Comparison of ENCODE assay signal across 8 cellular contexts in the genomic region with DNA sequence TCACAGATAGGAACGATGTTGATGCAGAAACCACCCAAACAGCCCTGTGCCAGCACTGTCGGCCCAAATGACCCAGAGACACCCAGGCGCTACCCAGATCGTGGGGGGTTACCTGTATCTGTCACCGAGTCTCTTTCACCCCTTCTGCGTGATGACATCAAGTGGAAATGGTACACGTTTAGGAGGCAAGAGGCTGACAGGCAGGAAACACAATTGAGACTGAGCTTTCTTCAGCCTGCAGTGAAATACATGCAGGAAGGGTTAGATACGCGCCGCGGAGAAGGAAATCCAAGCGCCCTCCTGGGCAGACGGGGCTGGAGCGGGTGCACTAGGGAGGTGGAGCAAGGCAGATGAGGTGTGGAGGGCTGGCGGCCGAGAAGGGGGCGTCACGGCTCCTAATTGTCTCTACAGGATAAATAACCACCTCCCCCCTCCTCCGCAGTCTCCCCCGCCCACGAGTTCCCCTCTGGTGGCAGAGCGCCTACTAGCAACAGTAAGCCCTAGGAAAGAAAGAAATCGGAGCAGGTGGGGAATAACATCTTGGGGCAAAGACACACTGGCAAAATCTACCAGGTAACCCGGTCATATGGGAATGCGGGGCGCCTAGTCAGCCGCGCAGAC. TPM values are rescaled to one million over a fixed set of nuclear protein-coding genes. Genes with fewer than 3 reads are reported as not detected.
DNase-seq lines count a peak whose midpoint lies in the region; ATAC-seq and TF ChIP-seq lines count a peak whose summit lies in the region.

Gene RNF152 (minus strand): TSS at position 325 of the 621 bp plus-strand sequence. CDS start 76,544 bp downstream, outside the sequence.

- peaks cover 13% of the 10 kb centered on the region for H3K4me1 Mint-ChIP-seq in CD8-positive, alpha-beta T cell (ENCODE audit: low read depth)
- peaks cover 11% of the 10 kb centered on the region for H3K4me1 Mint-ChIP-seq in activated T-cell treated with anti-CD3 and anti-CD28 coated beads, Interleukin-2, amount 50 U/mL, for 72 hours (ENCODE audit: low read depth)
- H3K4me1 Mint-ChIP-seq in naive thymus-derived CD4-positive, alpha-beta T cell, result peaks cover 9 to 16% (median 13%) of the 10 kb centered on the region in 7 donors

- H3K9me3 Mint-ChIP-seq in CD8-positive, alpha-beta T cell, result no peaks in the 10 kb centered on the region
- no peaks in the 10 kb centered on the region for H3K9me3 Mint-ChIP-seq in activated T-cell treated with anti-CD3 and anti-CD28 coated beads, Interleukin-2, amount 50 U/mL, for 72 hours
- peaks cover 0 to 2% (median 0%) of the 10 kb centered on the region in 11 donors for H3K9me3 Mint-ChIP-seq in naive thymus-derived CD4-positive, alpha-beta T cell

- CTCF ChIA-PET in CD8-positive, alpha-beta T cell (lab: Charles Lee), result no interaction called here
- CTCF ChIA-PET in naive thymus-derived CD4-positive, alpha-beta T cell (lab: Charles Lee), result no interaction called here

- H3K27ac Mint-ChIP-seq in CD8-positive, alpha-beta T cell, result peak within 1 kb of the TSS; percentile 62
- no peak within 1 kb of the TSS for H3K27ac Mint-ChIP-seq in activated T-cell treated with anti-CD3 and anti-CD28 coated beads, Interleukin-2, amount 50 U/mL, for 72 hours
- peak within 1 kb of the TSS in 6 of 9 donors; percentile 21 to 84 (median 64) for H3K27ac Mint-ChIP-seq in naive thymus-derived CD4-positive, alpha-beta T cell

- ATAC-seq in CD8-positive, alpha-beta T cell, result peak; percentile 36
- peak; percentile 8 to 10 for ATAC-seq in activated T-cell treated with anti-CD3 and anti-CD28 coated beads, Interleukin-2, amount 50 U/mL, for 72 hours (replicated peaks in 1 of 2)
- ATAC-seq in naive thymus-derived CD4-positive, alpha-beta T cell, result peak; percentile 31
- ATAC-seq in GM18909 (IDR thresholded peaks at IDR 0.05; ENCODE audit: poor library complexity, unreplicated experiment), result no peak
- no peak for ATAC-seq in GM21528 (IDR thresholded peaks at IDR 0.05; ENCODE audit: low FRiP score, unreplicated experiment)

- H3K27me3 Mint-ChIP-seq in CD8-positive, alpha-beta T cell (ENCODE audit: low read depth), result peaks cover 31% of the 10 kb centered on the region
- peaks cover 52% of the 10 kb centered on the region for H3K27me3 Mint-ChIP-seq in activated T-cell treated with anti-CD3 and anti-CD28 coated beads, Interleukin-2, amount 50 U/mL, for 72 hours (ENCODE audit: low read depth)
- H3K27me3 Mint-ChIP-seq in naive thymus-derived CD4-positive, alpha-beta T cell, result peaks cover 19 to 70% (median 37%) of the 10 kb centered on the region in 5 donors

- intact Hi-C loops in CD8-positive, alpha-beta T cell (cut with DNase I, micrococcal nuclease), result loop anchor here in 1 of 2 experiments (2.0 kb wide), 1 partner anchor 310 kb away; no protein-coding TSS in a partner anchor
- intact Hi-C loops in naive thymus-derived CD4-positive, alpha-beta T cell (cut with micrococcal nuclease), result loop anchor here (5.0 to 10.0 kb wide), 6 partner anchors 55 to 1472 kb away; partner anchors contain the start of genes KDSR (in 1 of the 2), PHLPP1 (in 1 of the 2), PIGN (in 1 of the 2) and RELCH (in 1 of the 2)
- intact Hi-C loops in tibial artery (cut with DNase I; ENCODE audit: low total_unique reads), result loop anchor here (10.0 kb wide), 2 partner anchors 242 to 308 kb away; no protein-coding TSS in a partner anchor

- peak within 1 kb of the TSS; percentile 74 for H3K4me3 ChIP-seq in CD8-positive, alpha-beta T cell (ENCODE audit: low read depth, low read length)
- peak within 1 kb of the TSS; percentile 64 for H3K4me3 ChIP-seq in fibroblast of mammary gland (ENCODE audit: control insufficient read depth, low read depth, low read length)
- H3K4me3 ChIP-seq in naive thymus-derived CD4-positive, alpha-beta T cell (ENCODE audit: low read length), result peak within 1 kb of the TSS; percentile 57
- H3K4me3 ChIP-seq in tibial artery, result peak within 1 kb of the TSS; percentile 92 to 93

- DNase-seq in CD8-positive, alpha-beta T cell, result peak in 4 of 7 experiments; percentile 13 to 49 (median 26)
- DNase-seq in NCI-H1417 (lab: John Stamatoyannopoulos, UW) (peak in 2 of 3 experiments; percentile 87 to 94), fibroblast of mammary gland (ENCODE audit: low read depth) (no peak), tibial artery (peak; percentile 30 to 79)
- DNase-seq in activated T-cell treated with anti-CD3 and anti-CD28 coated beads, Interleukin-2, amount 50 U/mL, for 72 hours, result peak; percentile 14 to 16
- DNase-seq in naive thymus-derived CD4-positive, alpha-beta T cell, result peak in 6 of 9 donors; percentile 28 to 43 (median 32)

- peaks cover 9% of the 10 kb centered on the region for H3K4me1 ChIP-seq in CD8-positive, alpha-beta T cell (ENCODE audit: insufficient read depth, low read length)
- H3K4me1 ChIP-seq in naive thymus-derived CD4-positive, alpha-beta T cell (ENCODE audit: control insufficient read depth in 2 of 2, insufficient read depth in 2 of 2, low read length in 2 of 2), result peaks cover 4 to 5% of the 10 kb centered on the region in 2 donors
- peaks cover 0 to 59% (median 25%) of the 10 kb centered on the region in 4 donors for H3K4me1 ChIP-seq in tibial artery

- no peaks in the 10 kb centered on the region for H3K9me3 ChIP-seq in CD8-positive, alpha-beta T cell (ENCODE audit: low read length)
- H3K9me3 ChIP-seq in naive thymus-derived CD4-positive, alpha-beta T cell (ENCODE audit: control insufficient read depth in 2 of 3, low read length in 3 of 3), result no peaks in the 10 kb centered on the region
- H3K9me3 ChIP-seq in tibial artery, result no peaks in the 10 kb centered on the region

- POLR2A ChIA-PET in CD8-positive, alpha-beta T cell (lab: Charles Lee), result no interaction called here
- POLR2A ChIA-PET in naive thymus-derived CD4-positive, alpha-beta T cell (lab: Charles Lee), result no interaction called here

- peak within 1 kb of the TSS; percentile 91 for H3K4me3 Mint-ChIP-seq in CD8-positive, alpha-beta T cell
- H3K4me3 Mint-ChIP-seq in activated T-cell treated with anti-CD3 and anti-CD28 coated beads, Interleukin-2, amount 50 U/mL, for 72 hours, result peak within 1 kb of the TSS; percentile 86 to 91
- H3K4me3 Mint-ChIP-seq in naive thymus-derived CD4-positive, alpha-beta T cell, result peak within 1 kb of the TSS; percentile 86 to 97 (median 92)

- TF ChIP-seq CTCF in CD8-positive, alpha-beta T cell (IDR thresholded peaks at IDR 0.05), result no peak
- TF ChIP-seq CTCF in fibroblast of mammary gland (conservative IDR thresholded peaks at IDR 0.05; ENCODE audit: control insufficient read depth, insufficient read depth, low read depth, low read length) (no peak), tibial artery (IDR thresholded peaks at IDR 0.05) (peak in 1 of 2 experiments; percentile 7)

- H3K27ac ChIP-seq in CD8-positive, alpha-beta T cell (ENCODE audit: low read depth, low read length), result no peak within 1 kb of the TSS
- H3K27ac ChIP-seq in naive thymus-derived CD4-positive, alpha-beta T cell (ENCODE audit: low read depth, low read length), result no peak within 1 kb of the TSS
- peak within 1 kb of the TSS; percentile 92 to 93 for H3K27ac ChIP-seq in tibial artery

- no peaks in the 10 kb centered on the region for H3K36me3 ChIP-seq in CD8-positive, alpha-beta T cell (ENCODE audit: insufficient read depth, low read length)
- no peaks in the 10 kb centered on the region for H3K36me3 ChIP-seq in naive thymus-derived CD4-positive, alpha-beta T cell (ENCODE audit: control insufficient read depth in 2 of 3, insufficient read depth in 3 of 3, low read length in 3 of 3)
- peaks cover 15 to 22% (median 17%) of the 10 kb centered on the region in 3 donors for H3K36me3 ChIP-seq in tibial artery

- H3K27me3 ChIP-seq in CD8-positive, alpha-beta T cell (ENCODE audit: insufficient read depth, low read length), result no peaks in the 10 kb centered on the region
- H3K27me3 ChIP-seq in naive thymus-derived CD4-positive, alpha-beta T cell (ENCODE audit: control insufficient read depth in 2 of 2, insufficient read depth in 2 of 2, low read length in 2 of 2), result peaks cover 0 to 5% of the 10 kb centered on the region in 2 donors
- H3K27me3 ChIP-seq in tibial artery, result no peaks in the 10 kb centered on the region

- H3K36me3 Mint-ChIP-seq in CD8-positive, alpha-beta T cell, result peaks cover 3% of the 10 kb centered on the region
- peaks cover 0 to 2% of the 10 kb centered on the region in 2 donors for H3K36me3 Mint-ChIP-seq in activated T-cell treated with anti-CD3 and anti-CD28 coated beads, Interleukin-2, amount 50 U/mL, for 72 hours (ENCODE audit: insufficient read depth in 2 of 2)
- H3K36me3 Mint-ChIP-seq in naive thymus-derived CD4-positive, alpha-beta T cell, result no peaks in the 10 kb centered on the region

RNA-seq across cellular contexts. Expression of gene RNF152, which starts in this region (rescaled TPM):
- total RNA-seq in CD8-positive, alpha-beta T cell, result 1 to 10 TPM; 1.4 to 1.6 TPM
- under 1 TPM; 0.12 to 0.39 TPM for total RNA-seq in activated T-cell treated with anti-CD3 and anti-CD28 coated beads, Interleukin-2, amount 50 U/mL, for 72 hours
- total RNA-seq in naive thymus-derived CD4-positive, alpha-beta T cell, result 1 to 10 TPM in 2 of 5 experiments, under 1 TPM in 1, not detected in 2; 0.08 to 1.9 (median 1.7) TPM
- not detected for polyA plus RNA-seq in naive thymus-derived CD4-positive, alpha-beta T cell

Comparison
In these comparisons a context has a peak if more than half of its experiments do, and no peak if none do; other contexts are left out.
1. Peak in DNase-seq and ATAC-seq in activated T-cell treated with anti-CD3 and anti-CD28 coated beads, Interleukin-2, amount 50 U/mL, for 72 hours; RNA of the gene not detected or under 1 TPM.
2. ATAC-seq: peak in CD8-positive, alpha-beta T cell (single experiment) and naive thymus-derived CD4-positive, alpha-beta T cell (single experiment); none in GM18909 (single experiment) and GM21528 (single experiment).
3. H3K27ac ChIP-seq: peak in tibial artery (2 of 2); none in CD8-positive, alpha-beta T cell (single experiment) and naive thymus-derived CD4-positive, alpha-beta T cell (single experiment).
4. Peak in every context shown above with its lines, with median percentiles within 50 percentile points of each other: H3K4me3 ChIP-seq and H3K4me3 Mint-ChIP-seq.